Comparison of ENCODE assay signal across 20 cellular contexts in genomic region chr12:49416892-49417291, GRCh38. TPM values are rescaled to one million over a fixed set of nuclear protein-coding genes. Genes with fewer than 3 reads are reported as not detected.
DNase-seq lines count a peak whose midpoint lies in the region; ATAC-seq, FAIRE-seq and TF ChIP-seq lines count a peak whose summit lies in the region.
"Had no signal": no experiment of that assay in that cellular context is flagged by ENCODE, and none has a peak within 500 bp of the region (broad histone marks: within the 10 kb centered on the region; RNA-seq: fewer than 3 reads in every experiment).

No MANE protein-coding gene starts in this region.

- H3K4me1 Mint-ChIP-seq in Caco-2 (ENCODE audit: low read depth, unreplicated experiment) (peaks cover 41% of the 10 kb centered on the region), nephron progenitor cell (peaks cover 4% of the 10 kb centered on the region)
- H3K4me1 Mint-ChIP-seq: CD8-positive, alpha-beta memory T cell had no signal

- H3K27me3 ChIP-seq in Caco-2 (replicated peaks; ENCODE audit: control insufficient read depth, insufficient read depth, low read length): no peaks in the 10 kb centered on the region
- H3K27me3 ChIP-seq in Loucy (ENCODE audit: insufficient read depth, low read length, poor library complexity, severe bottlenecking): no peaks in the 10 kb centered on the region
- H3K27me3 ChIP-seq: BE2C had no signal

- H3K79me2 ChIP-seq in Loucy (ENCODE audit: insufficient read depth, low read length): peaks cover 56% of the 10 kb centered on the region

- no peaks in the 10 kb centered on the region for H4K20me1 ChIP-seq in Loucy (ENCODE audit: insufficient read depth, low read length, poor library complexity, severe bottlenecking)

- H2AFZ ChIP-seq in Loucy (ENCODE audit: low read length): no peak overlapping the region
- H2AFZ ChIP-seq: GM23248 had no signal

- TF ChIP-seq POLR2A in H54 (IDR thresholded peaks at IDR 0.05; ENCODE audit: low read depth, low read length): no peak

- BruUV-seq in Caco-2 (replicated peaks; lab: Mats Ljungman, UMichigan): no TSS peak

- H3K27ac Mint-ChIP-seq in Caco-2 (ENCODE audit: unreplicated experiment) (peak overlapping the region; percentile 36), nephron progenitor cell (peak overlapping the region; percentile 29)
- H3K27ac Mint-ChIP-seq: CD4-positive, CD25-positive, alpha-beta regulatory T cell had no signal

- H3K4me2 ChIP-seq in Loucy (ENCODE audit: low read depth, low read length, poor library complexity, severe bottlenecking): peak overlapping the region; percentile 77

- POLR2A ChIA-PET in Caco-2 (lab: Charles Lee): interaction anchor here (1.9 kb wide), 1 partner anchor 50 kb away, joined by 8 read pairs; the partner anchor contains the start of gene SPATS2

- peak overlapping the region; percentile 72 for H3K9ac ChIP-seq in Loucy (ENCODE audit: low read depth, low read length, poor library complexity, severe bottlenecking)
- H3K9ac ChIP-seq: GM23248 had no signal

- no peak for FAIRE-seq in H54 (lab: Jason Lieb, UNC)
- FAIRE-seq: D721Med, G401.6, GM12892, GM18507 had no signal

- H3F3A ChIP-seq in Loucy (ENCODE audit: low read depth): peaks cover 20% of the 10 kb centered on the region

- H3K27me3 Mint-ChIP-seq in Caco-2 (ENCODE audit: insufficient read depth, unreplicated experiment): no peaks in the 10 kb centered on the region
- no peaks in the 10 kb centered on the region for H3K27me3 Mint-ChIP-seq in nephron progenitor cell (ENCODE audit: low read depth, poor library complexity)
- H3K27me3 Mint-ChIP-seq: CD4-positive, CD25-positive, alpha-beta regulatory T cell; CD8-positive, alpha-beta memory T cell had no signal

- ATAC-seq in left colon: peak; percentile 71
- no peak for ATAC-seq in GM21526 (IDR thresholded peaks at IDR 0.05; ENCODE audit: low FRiP score, unreplicated experiment)
- ATAC-seq in GM21717 (IDR thresholded peaks at IDR 0.05; ENCODE audit: unreplicated experiment): no peak
- ATAC-seq in GM18909 (IDR thresholded peaks at IDR 0.05; ENCODE audit: poor library complexity, unreplicated experiment): no peak

- DNase-seq in Caco-2: no peak
- no peak for DNase-seq in left colon
- DNase-seq in nephron progenitor cell: no peak
- DNase-seq in H54 (ENCODE audit: insufficient read length, low spot score): no peak
- DNase-seq: ACHN; BE2C; C1 segment of cervical spinal cord; CD4-positive, CD25-positive, alpha-beta regulatory T cell; CD8-positive, alpha-beta memory T cell; COR-L47; GM23248; HCEC 1CT had no signal

- intact Hi-C loops in Caco-2 (cut with micrococcal nuclease; ENCODE audit: unreplicated experiment): no loop called here
- intact Hi-C loops in left colon (cut with DNase I, micrococcal nuclease): no loop called here

- no peak overlapping the region for H3K4me3 Mint-ChIP-seq in Caco-2 (ENCODE audit: unreplicated experiment)
- no peak overlapping the region for H3K4me3 Mint-ChIP-seq in nephron progenitor cell
- H3K4me3 Mint-ChIP-seq: CD4-positive, CD25-positive, alpha-beta regulatory T cell; CD8-positive, alpha-beta memory T cell had no signal

- no peaks in the 10 kb centered on the region for H3K9me3 Mint-ChIP-seq in Caco-2 (ENCODE audit: unreplicated experiment)
- no peaks in the 10 kb centered on the region for H3K9me3 Mint-ChIP-seq in nephron progenitor cell
- H3K9me3 Mint-ChIP-seq: CD4-positive, CD25-positive, alpha-beta regulatory T cell; CD8-positive, alpha-beta memory T cell had no signal

- TF ChIP-seq CTCF in Caco-2 (IDR thresholded peaks at IDR 0.05; ENCODE audit: insufficient read depth in 1 of 2, low read depth in 1 of 2, low read length in 1 of 2, severe bottlenecking in 1 of 2, unreplicated experiment in 1 of 2) (no peak), Loucy (conservative IDR thresholded peaks at IDR 0.05; ENCODE audit: low read length) (no peak), nephron progenitor cell (IDR thresholded peaks at IDR 0.05) (no peak)

- peaks cover 58% of the 10 kb centered on the region for H3K4me1 ChIP-seq in Caco-2
- peaks cover 68% of the 10 kb centered on the region for H3K4me1 ChIP-seq in Loucy (ENCODE audit: insufficient read depth, low read length, poor library complexity, severe bottlenecking)
- H3K4me1 ChIP-seq: BE2C had no signal

- H3K36me3 Mint-ChIP-seq in Caco-2 (ENCODE audit: insufficient read depth, unreplicated experiment) (no peaks in the 10 kb centered on the region), nephron progenitor cell (ENCODE audit: low read depth) (peaks cover 12% of the 10 kb centered on the region)

- H3K4me3 ChIP-seq in Caco-2 (ENCODE audit: low read depth, low read length) (no peak overlapping the region), Loucy (ENCODE audit: low read length, poor library complexity, severe bottlenecking) (no peak overlapping the region)
- H3K4me3 ChIP-seq: GM23248 had no signal

- no peaks in the 10 kb centered on the region for H3K9me2 ChIP-seq in Loucy (replicated peaks; ENCODE audit: low read depth, low read length)

- CTCF ChIA-PET in Caco-2 (lab: Charles Lee): no interaction called here

- H3K9me3 ChIP-seq in Caco-2: no peaks in the 10 kb centered on the region
- no peaks in the 10 kb centered on the region for H3K9me3 ChIP-seq in Loucy (ENCODE audit: insufficient read depth, low read depth, low read length)
- H3K9me3 ChIP-seq: BE2C had no signal

- no peaks in the 10 kb centered on the region for H3K36me3 ChIP-seq in Caco-2 (ENCODE audit: control insufficient read depth, insufficient read depth, low read length)
- no peaks in the 10 kb centered on the region for H3K36me3 ChIP-seq in Loucy (ENCODE audit: insufficient read depth, low read length)
- H3K36me3 ChIP-seq: BE2C had no signal

RNA-seq across cellular contexts. Expression of gene SPATS2, which starts 49.6 kb away (rescaled TPM):
- 43.1 and 48.9 TPM in 2 replicates for total RNA-seq in Caco-2 (2022)
- 10 to 100 TPM; 15.5 to 18.9 TPM for total RNA-seq in left colon
